Comparison of ENCODE assay signal across 9 cellular contexts in genomic region chr2:12721571-12722444, GRCh38. TPM values are rescaled to one million over a fixed set of nuclear protein-coding genes. Genes with fewer than 3 reads are reported as not detected.
A peak's percentile ranks its signal among the peaks of the same experiment; 100 is the strongest.
DNase-seq lines count a peak whose midpoint lies in the region; ATAC-seq and TF ChIP-seq lines count a peak whose summit lies in the region.
"Had no signal": no experiment of that assay in that cellular context is flagged by ENCODE, and none has a peak within 500 bp of the region (broad histone marks: within the 10 kb centered on the region; RNA-seq: fewer than 3 reads in every experiment).

No MANE protein-coding gene starts in this region.

- no peaks in the 10 kb centered on the region for H3K4me1 ChIP-seq in breast epithelium
- peaks cover 11 to 59% of the 10 kb centered on the region in 2 donors for H3K4me1 ChIP-seq in left lung
- peaks cover 6 to 34% (median 22%) of the 10 kb centered on the region in 4 donors for H3K4me1 ChIP-seq in transverse colon

- CTCF ChIA-PET in MCF 10A (lab: Yijun Ruan, JAX): interaction anchor here (0.6 to 5.7 kb wide), 8 partner anchors 209 to 893 kb away, joined by 3 to 37 read pairs (median 3); no protein-coding TSS in a partner anchor

- TF ChIP-seq CTCF in breast epithelium (IDR thresholded peaks at IDR 0.05) (no peak), MCF 10A (IDR thresholded peaks at IDR 0.05; ENCODE audit: unreplicated experiment) (no peak), left lung (IDR thresholded peaks at IDR 0.05) (no peak), transverse colon (IDR thresholded peaks at IDR 0.05) (no peak)

- no TSS peak for BruUV-seq in MCF 10A (replicated peaks; lab: Mats Ljungman, UMichigan)

- in situ Hi-C loops in transverse colon (cut with MboI; ENCODE audit: low pct_ligation_motif_present in 1 of 4, low pct_unique_long_range_greater_than_20kb in 1 of 4, low sequenced_read_pairs in 3 of 4): loop anchor here in 3 of 4 donors (25.0 kb wide), 3 partner anchors 560 to 885 kb away; no protein-coding TSS in a partner anchor

- no peaks in the 10 kb centered on the region for H3K9me3 Mint-ChIP-seq in MCF 10A (ENCODE audit: unreplicated experiment)

- no peak for ATAC-seq in left lung
- no peak for ATAC-seq in GM21367 (IDR thresholded peaks at IDR 0.05; ENCODE audit: unreplicated experiment)

- H3K27me3 ChIP-seq in breast epithelium (no peaks in the 10 kb centered on the region), left lung (peaks cover 0 to 34% of the 10 kb centered on the region in 2 donors), transverse colon (peaks cover 28% of the 10 kb centered on the region)
- H3K27me3 ChIP-seq: cardiac muscle cell had no signal

- TF ChIP-seq EP300 in transverse colon (IDR thresholded peaks at IDR 0.05; ENCODE audit: low read depth): no peak

- POLR2A ChIA-PET in MCF 10A (lab: Yijun Ruan, JAX): interaction anchor here (0.6 to 1.5 kb wide), 3 partner anchors 147 to 893 kb away, joined by 3 to 5 read pairs (median 5); no protein-coding TSS in a partner anchor

- H3K27ac Mint-ChIP-seq in MCF 10A (ENCODE audit: low read depth, unreplicated experiment): no peak overlapping the region

- H3K27ac ChIP-seq in breast epithelium (peak overlapping the region in 1 of 2 donors; percentile 38), left lung (peak overlapping the region in 1 of 2 donors; percentile 2), transverse colon (peak overlapping the region; percentile 25 to 93 (median 90))
- H3K27ac ChIP-seq: cardiac muscle cell had no signal

- H3K9me3 ChIP-seq in breast epithelium (no peaks in the 10 kb centered on the region), left lung (no peaks in the 10 kb centered on the region), transverse colon (no peaks in the 10 kb centered on the region)

- peak overlapping the region in 2 of 3 donors; percentile 83 to 84 for H3K4me3 ChIP-seq in breast epithelium
- peak overlapping the region; percentile 6 to 59 for H3K4me3 ChIP-seq in left lung
- peak overlapping the region in 2 of 4 donors; percentile 1 to 76 for H3K4me3 ChIP-seq in transverse colon
- H3K4me3 ChIP-seq: cardiac muscle cell had no signal

- peaks cover 23% of the 10 kb centered on the region for H3K36me3 Mint-ChIP-seq in MCF 10A (ENCODE audit: insufficient read depth, unreplicated experiment)

- no peak for DNase-seq in breast epithelium (ENCODE audit: low spot score in 2 of 2)
- DNase-seq in MCF 10A (ENCODE audit: unreplicated experiment): no peak
- peak; percentile 32 for DNase-seq in activated naive CD4-positive, alpha-beta T cell treated with anti-CD3 and anti-CD28 coated beads, Interleukin-2, amount 50 U/mL, for 16 hours
- no peak for DNase-seq in left lung
- DNase-seq in transverse colon: no peak
- DNase-seq in NCI-H1436 (lab: John Stamatoyannopoulos, UW): no peak
- no peak for DNase-seq in effector CD4-positive, alpha-beta T cell

- H3K36me3 ChIP-seq in breast epithelium (no peaks in the 10 kb centered on the region), left lung (peaks cover 0 to 35% of the 10 kb centered on the region in 2 donors), transverse colon (no peaks in the 10 kb centered on the region)

- no peaks in the 10 kb centered on the region for H3K27me3 Mint-ChIP-seq in MCF 10A (ENCODE audit: insufficient read depth, unreplicated experiment)

- TF ChIP-seq POLR2A in breast epithelium (IDR thresholded peaks at IDR 0.05) (no peak), transverse colon (IDR thresholded peaks at IDR 0.05) (no peak)

- peaks cover 17% of the 10 kb centered on the region for H3K4me1 Mint-ChIP-seq in MCF 10A (ENCODE audit: insufficient read depth, unreplicated experiment)

- intact Hi-C loops in breast epithelium (cut with DNase I; ENCODE audit: low total_unique reads) (no loop called here), MCF 10A (cut with micrococcal nuclease) (no loop called here), left lung (cut with DNase I) (no loop called here), transverse colon (cut with DNase I; ENCODE audit: low total_unique reads) (loop anchor here (10.0 kb wide), 1 partner anchor 103 kb away; no protein-coding TSS in a partner anchor)

- no peak overlapping the region for H3K4me3 Mint-ChIP-seq in MCF 10A (ENCODE audit: unreplicated experiment)

- WGBS in transverse colon (ENCODE audit: low coverage in 1 of 2), 2 donors: 59 to 63% methylated on average over 8 to 14 of the region's 14 CpGs

RNA-seq across cellular contexts. Expression of gene TRIB2, which starts 5.1 kb away (rescaled TPM):
- 10 to 100 TPM; 17.6 to 62.9 (median 49.6) TPM for total RNA-seq in breast epithelium
- 12.9 and 14.3 TPM in 2 replicates for total RNA-seq in MCF 10A (2022)
- 10 to 100 TPM; 36.4 to 39.7 TPM for total RNA-seq in left lung
- 100 to 1,000 TPM in 1 of 4 donors, 10 to 100 TPM in 3; 14.2 to 109 (median 36.1) TPM for total RNA-seq in transverse colon
